1 cellular context compared by ENCODE assay signal in the genomic region with DNA sequence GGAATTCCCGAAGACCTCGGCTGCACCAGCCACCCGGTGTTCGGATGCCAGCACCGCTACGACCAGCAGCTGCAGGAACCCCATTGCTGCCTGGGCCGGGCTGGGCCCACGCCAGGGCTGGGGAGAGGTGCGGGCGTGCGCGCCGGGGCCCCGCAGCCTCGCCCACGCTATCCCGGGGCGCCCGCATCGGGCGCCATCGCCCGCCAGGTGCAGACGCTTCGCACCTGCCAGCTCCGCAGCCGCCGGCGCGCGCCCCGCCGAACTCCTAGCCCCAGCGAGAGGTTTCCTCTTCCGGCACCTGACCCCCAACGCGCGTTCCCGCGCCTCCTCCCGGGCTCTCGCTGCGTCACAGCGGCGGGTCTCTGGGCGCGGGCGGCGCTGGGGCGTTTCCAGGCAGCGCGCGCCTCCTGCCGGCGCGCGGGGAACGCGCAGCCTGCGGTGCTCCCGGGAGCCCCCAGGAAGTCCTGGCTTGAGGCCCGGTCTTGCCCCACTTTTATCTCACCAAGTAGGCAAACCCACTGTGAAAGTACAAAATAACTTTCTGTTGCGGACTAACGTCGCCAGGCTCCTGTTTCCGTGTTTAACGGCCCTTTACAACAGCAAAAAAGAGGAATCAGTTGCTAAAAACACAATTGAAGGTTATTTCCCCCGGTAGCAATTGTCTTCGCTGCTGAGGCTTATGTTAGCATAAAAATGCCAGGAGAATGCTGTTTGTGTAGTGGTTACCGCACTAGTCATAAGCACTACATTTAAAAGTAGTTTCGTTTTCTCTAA.
TF ChIP-seq lines count a peak whose summit lies in the region.

A gene with protein sequence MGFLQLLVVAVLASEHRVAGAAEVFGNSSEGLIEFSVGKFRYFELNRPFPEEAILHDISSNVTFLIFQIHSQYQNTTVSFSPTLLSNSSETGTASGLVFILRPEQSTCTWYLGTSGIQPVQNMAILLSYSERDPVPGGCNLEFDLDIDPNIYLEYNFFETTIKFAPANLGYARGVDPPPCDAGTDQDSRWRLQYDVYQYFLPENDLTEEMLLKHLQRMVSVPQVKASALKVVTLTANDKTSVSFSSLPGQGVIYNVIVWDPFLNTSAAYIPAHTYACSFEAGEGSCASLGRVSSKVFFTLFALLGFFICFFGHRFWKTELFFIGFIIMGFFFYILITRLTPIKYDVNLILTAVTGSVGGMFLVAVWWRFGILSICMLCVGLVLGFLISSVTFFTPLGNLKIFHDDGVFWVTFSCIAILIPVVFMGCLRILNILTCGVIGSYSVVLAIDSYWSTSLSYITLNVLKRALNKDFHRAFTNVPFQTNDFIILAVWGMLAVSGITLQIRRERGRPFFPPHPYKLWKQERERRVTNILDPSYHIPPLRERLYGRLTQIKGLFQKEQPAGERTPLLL (minus strand): TSS at position 300 of the 774 bp plus-strand sequence. CDS start 216 bp downstream, at position 84.

TF ChIP-seq in K562, 482 proteins besides CTCF, POLR2A, EP300 and RAD21 (continued from another document and continues in another):
- TF ChIP-seq, protein P1, sequence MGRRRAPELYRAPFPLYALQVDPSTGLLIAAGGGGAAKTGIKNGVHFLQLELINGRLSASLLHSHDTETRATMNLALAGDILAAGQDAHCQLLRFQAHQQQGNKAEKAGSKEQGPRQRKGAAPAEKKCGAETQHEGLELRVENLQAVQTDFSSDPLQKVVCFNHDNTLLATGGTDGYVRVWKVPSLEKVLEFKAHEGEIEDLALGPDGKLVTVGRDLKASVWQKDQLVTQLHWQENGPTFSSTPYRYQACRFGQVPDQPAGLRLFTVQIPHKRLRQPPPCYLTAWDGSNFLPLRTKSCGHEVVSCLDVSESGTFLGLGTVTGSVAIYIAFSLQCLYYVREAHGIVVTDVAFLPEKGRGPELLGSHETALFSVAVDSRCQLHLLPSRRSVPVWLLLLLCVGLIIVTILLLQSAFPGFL (CRISPR knock-in tag; IDR thresholded peaks at IDR 0.05), result no peak
- TF ChIP-seq LARP7 (IDR thresholded peaks at IDR 0.05), result no peak
- no peak for TF ChIP-seq TCF3 (CRISPR knock-in tag; IDR thresholded peaks at IDR 0.05)
- TF ChIP-seq ZFP36 (IDR thresholded peaks at IDR 0.05; ENCODE audit: low read depth, low read length, partially characterized antibody), result peak; percentile 47
- no peak for TF ChIP-seq CC2D1A (IDR thresholded peaks at IDR 0.05)
- TF ChIP-seq NR3C1 (CRISPR knock-in tag; IDR thresholded peaks at IDR 0.05), result no peak
- TF ChIP-seq, protein P2, sequence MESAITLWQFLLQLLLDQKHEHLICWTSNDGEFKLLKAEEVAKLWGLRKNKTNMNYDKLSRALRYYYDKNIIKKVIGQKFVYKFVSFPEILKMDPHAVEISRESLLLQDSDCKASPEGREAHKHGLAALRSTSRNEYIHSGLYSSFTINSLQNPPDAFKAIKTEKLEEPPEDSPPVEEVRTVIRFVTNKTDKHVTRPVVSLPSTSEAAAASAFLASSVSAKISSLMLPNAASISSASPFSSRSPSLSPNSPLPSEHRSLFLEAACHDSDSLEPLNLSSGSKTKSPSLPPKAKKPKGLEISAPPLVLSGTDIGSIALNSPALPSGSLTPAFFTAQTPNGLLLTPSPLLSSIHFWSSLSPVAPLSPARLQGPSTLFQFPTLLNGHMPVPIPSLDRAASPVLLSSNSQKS (CRISPR knock-in tag; IDR thresholded peaks at IDR 0.05), result no peak
- no peak for TF ChIP-seq TGIF2 (CRISPR knock-in tag; IDR thresholded peaks at IDR 0.05)
- TF ChIP-seq PYGO2 (tag; IDR thresholded peaks at IDR 0.05), result no peak
- TF ChIP-seq, protein P3, sequence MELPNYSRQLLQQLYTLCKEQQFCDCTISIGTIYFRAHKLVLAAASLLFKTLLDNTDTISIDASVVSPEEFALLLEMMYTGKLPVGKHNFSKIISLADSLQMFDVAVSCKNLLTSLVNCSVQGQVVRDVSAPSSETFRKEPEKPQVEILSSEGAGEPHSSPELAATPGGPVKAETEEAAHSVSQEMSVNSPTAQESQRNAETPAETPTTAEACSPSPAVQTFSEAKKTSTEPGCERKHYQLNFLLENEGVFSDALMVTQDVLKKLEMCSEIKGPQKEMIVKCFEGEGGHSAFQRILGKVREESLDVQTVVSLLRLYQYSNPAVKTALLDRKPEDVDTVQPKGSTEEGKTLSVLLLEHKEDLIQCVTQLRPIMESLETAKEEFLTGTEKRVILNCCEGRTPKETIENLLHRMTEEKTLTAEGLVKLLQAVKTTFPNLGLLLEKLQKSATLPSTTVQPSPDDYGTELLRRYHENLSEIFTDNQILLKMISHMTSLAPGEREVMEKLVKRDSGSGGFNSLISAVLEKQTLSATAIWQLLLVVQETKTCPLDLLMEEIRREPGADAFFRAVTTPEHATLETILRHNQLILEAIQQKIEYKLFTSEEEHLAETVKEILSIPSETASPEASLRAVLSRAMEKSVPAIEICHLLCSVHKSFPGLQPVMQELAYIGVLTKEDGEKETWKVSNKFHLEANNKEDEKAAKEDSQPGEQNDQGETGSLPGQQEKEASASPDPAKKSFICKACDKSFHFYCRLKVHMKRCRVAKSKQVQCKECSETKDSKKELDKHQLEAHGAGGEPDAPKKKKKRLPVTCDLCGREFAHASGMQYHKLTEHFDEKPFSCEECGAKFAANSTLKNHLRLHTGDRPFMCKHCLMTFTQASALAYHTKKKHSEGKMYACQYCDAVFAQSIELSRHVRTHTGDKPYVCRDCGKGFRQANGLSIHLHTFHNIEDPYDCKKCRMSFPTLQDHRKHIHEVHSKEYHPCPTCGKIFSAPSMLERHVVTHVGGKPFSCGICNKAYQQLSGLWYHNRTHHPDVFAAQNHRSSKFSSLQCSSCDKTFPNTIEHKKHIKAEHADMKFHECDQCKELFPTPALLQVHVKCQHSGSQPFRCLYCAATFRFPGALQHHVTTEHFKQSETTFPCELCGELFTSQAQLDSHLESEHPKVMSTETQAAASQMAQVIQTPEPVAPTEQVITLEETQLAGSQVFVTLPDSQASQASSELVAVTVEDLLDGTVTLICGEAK (IDR thresholded peaks at IDR 0.05), result peak; percentile 17; the same call in 1 of the 2 replicates
- TF ChIP-seq, protein P3 (CRISPR knock-in tag; IDR thresholded peaks at IDR 0.05), result no peak
- TF ChIP-seq RBM14 (IDR thresholded peaks at IDR 0.05; ENCODE audit: borderline replicate concordance, insufficient read depth, low read depth, low read length), result no peak
- no peak for TF ChIP-seq ZNF444 (CRISPR knock-in tag; IDR thresholded peaks at IDR 0.05)
- TF ChIP-seq ZNF431 (CRISPR knock-in tag; IDR thresholded peaks at IDR 0.05), result no peak; the same call in 1 of the 2 replicates
- no peak for TF ChIP-seq ZNF384 (IDR thresholded peaks at IDR 0.05; ENCODE audit: low read depth, low read length)
- no peak for TF ChIP-seq ZNF695 (CRISPR knock-in tag; IDR thresholded peaks at IDR 0.05)
- peak; percentile 81 for TF ChIP-seq CEBPB (tag; IDR thresholded peaks at IDR 0.05)
- TF ChIP-seq YY1 (IDR thresholded peaks at IDR 0.05; ENCODE audit: borderline replicate concordance in 1 of 3, control insufficient read depth in 1 of 3, extremely low read depth in 1 of 3, insufficient read depth in 3 of 3, insufficient read length in 1 of 3, insufficient replicate concordance in 2 of 3, low read depth in 1 of 3, low read length in 2 of 3), result peak in 2 of 3 experiments; percentile 38 to 54
- TF ChIP-seq BRCA1 (IDR thresholded peaks at IDR 0.05), result no peak
- TF ChIP-seq BRCA1 (CRISPR knock-in tag; IDR thresholded peaks at IDR 0.05), result no peak
- TF ChIP-seq ZNF224 (CRISPR knock-in tag; IDR thresholded peaks at IDR 0.05), result no peak
- TF ChIP-seq, protein P4, sequence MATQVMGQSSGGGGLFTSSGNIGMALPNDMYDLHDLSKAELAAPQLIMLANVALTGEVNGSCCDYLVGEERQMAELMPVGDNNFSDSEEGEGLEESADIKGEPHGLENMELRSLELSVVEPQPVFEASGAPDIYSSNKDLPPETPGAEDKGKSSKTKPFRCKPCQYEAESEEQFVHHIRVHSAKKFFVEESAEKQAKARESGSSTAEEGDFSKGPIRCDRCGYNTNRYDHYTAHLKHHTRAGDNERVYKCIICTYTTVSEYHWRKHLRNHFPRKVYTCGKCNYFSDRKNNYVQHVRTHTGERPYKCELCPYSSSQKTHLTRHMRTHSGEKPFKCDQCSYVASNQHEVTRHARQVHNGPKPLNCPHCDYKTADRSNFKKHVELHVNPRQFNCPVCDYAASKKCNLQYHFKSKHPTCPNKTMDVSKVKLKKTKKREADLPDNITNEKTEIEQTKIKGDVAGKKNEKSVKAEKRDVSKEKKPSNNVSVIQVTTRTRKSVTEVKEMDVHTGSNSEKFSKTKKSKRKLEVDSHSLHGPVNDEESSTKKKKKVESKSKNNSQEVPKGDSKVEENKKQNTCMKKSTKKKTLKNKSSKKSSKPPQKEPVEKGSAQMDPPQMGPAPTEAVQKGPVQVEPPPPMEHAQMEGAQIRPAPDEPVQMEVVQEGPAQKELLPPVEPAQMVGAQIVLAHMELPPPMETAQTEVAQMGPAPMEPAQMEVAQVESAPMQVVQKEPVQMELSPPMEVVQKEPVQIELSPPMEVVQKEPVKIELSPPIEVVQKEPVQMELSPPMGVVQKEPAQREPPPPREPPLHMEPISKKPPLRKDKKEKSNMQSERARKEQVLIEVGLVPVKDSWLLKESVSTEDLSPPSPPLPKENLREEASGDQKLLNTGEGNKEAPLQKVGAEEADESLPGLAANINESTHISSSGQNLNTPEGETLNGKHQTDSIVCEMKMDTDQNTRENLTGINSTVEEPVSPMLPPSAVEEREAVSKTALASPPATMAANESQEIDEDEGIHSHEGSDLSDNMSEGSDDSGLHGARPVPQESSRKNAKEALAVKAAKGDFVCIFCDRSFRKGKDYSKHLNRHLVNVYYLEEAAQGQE (CRISPR knock-in tag; IDR thresholded peaks at IDR 0.05; ENCODE audit: low read depth), result peak; percentile 67; the same call in 1 of the 2 replicates
- TF ChIP-seq FOS (IDR thresholded peaks at IDR 0.05; ENCODE audit: extremely low read depth, insufficient read length), result no peak
- TF ChIP-seq, protein P5, sequence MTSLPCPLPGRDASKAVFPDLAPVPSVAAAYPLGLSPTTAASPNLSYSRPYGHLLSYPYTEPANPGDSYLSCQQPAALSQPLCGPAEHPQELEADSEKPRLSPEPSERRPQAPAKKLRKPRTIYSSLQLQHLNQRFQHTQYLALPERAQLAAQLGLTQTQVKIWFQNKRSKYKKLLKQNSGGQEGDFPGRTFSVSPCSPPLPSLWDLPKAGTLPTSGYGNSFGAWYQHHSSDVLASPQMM (CRISPR knock-in tag; IDR thresholded peaks at IDR 0.05), result no peak
- TF ChIP-seq ATF1 (CRISPR knock-in tag; IDR thresholded peaks at IDR 0.05), result peak; percentile 39; the same call in 1 of the 2 replicates
- TF ChIP-seq ATF1 (tag; IDR thresholded peaks at IDR 0.05), result peak; percentile 89
- TF ChIP-seq TARDBP (IDR thresholded peaks at IDR 0.05), result no peak
- TF ChIP-seq, protein P6, sequence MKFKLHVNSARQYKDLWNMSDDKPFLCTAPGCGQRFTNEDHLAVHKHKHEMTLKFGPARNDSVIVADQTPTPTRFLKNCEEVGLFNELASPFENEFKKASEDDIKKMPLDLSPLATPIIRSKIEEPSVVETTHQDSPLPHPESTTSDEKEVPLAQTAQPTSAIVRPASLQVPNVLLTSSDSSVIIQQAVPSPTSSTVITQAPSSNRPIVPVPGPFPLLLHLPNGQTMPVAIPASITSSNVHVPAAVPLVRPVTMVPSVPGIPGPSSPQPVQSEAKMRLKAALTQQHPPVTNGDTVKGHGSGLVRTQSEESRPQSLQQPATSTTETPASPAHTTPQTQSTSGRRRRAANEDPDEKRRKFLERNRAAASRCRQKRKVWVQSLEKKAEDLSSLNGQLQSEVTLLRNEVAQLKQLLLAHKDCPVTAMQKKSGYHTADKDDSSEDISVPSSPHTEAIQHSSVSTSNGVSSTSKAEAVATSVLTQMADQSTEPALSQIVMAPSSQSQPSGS (CRISPR knock-in tag; IDR thresholded peaks at IDR 0.05), result no peak
- TF ChIP-seq JUNB (CRISPR knock-in tag; conservative IDR thresholded peaks at IDR 0.05), result no peak
- TF ChIP-seq, protein P7, sequence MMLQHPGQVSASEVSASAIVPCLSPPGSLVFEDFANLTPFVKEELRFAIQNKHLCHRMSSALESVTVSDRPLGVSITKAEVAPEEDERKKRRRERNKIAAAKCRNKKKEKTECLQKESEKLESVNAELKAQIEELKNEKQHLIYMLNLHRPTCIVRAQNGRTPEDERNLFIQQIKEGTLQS (IDR thresholded peaks at IDR 0.05), result no peak
- TF ChIP-seq, protein P7 (CRISPR knock-in tag; conservative IDR thresholded peaks at IDR 0.05), result no peak
- no peak for TF ChIP-seq ILK (tag; IDR thresholded peaks at IDR 0.05; ENCODE audit: borderline replicate concordance, low read depth)
- TF ChIP-seq ZNF668 (CRISPR knock-in tag; IDR thresholded peaks at IDR 0.05), result no peak
- TF ChIP-seq RBBP5 (IDR thresholded peaks at IDR 0.05; ENCODE audit: borderline replicate concordance, insufficient read depth, low read length, poor library complexity, severe bottlenecking), result peak; percentile 98
- TF ChIP-seq ZNF12 (CRISPR knock-in tag; IDR thresholded peaks at IDR 0.05), result no peak
- TF ChIP-seq ETV6 (IDR thresholded peaks at IDR 0.05; ENCODE audit: borderline replicate concordance in 1 of 2, low read depth in 2 of 2, low read length in 1 of 2), result no peak
- TF ChIP-seq ETV6 (CRISPR knock-in tag; IDR thresholded peaks at IDR 0.05; ENCODE audit: borderline replicate concordance), result no peak
- no peak for TF ChIP-seq KAT2B (IDR thresholded peaks at IDR 0.05; ENCODE audit: low read depth, low read length)
- no peak for TF ChIP-seq C11orf30 (IDR thresholded peaks at IDR 0.05; ENCODE audit: low read depth)
- peak; percentile 91 for TF ChIP-seq CCNT2 (IDR thresholded peaks at IDR 0.05; ENCODE audit: borderline replicate concordance, extremely low read depth, insufficient read length, low read depth, low read length)
